Comparison of ENCODE assay signal across 10 cellular contexts in the genomic region with DNA sequence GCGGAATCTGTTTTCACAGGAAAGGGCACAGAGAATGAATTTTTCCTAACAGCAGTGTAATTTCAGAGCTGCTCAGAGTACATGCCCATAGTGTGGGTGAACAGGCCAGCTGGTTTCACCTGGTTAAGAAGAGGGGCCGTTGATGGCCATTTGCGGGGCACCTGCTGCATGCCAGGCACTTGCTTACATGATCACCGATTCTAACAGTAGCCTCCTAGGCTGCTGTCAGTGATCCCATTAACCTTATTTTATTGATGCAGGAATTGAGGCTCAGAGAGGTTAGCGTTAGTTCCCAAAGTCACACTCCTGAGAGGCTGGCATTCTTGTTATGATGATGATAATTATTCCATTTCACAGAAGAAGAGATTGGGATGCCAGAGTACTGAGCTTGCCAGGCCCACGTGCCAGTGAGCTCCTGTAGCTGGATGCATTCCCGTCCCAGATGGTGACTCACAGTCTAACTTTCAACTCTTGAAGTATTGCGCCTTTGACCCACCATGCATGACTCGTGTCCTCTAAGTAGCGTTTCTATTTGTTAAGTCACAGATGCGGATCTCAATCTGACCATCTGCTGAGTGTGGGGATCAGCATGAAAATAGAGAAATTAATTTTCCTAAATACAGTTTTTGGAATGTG.
DNase-seq lines count a peak whose midpoint lies in the region; ATAC-seq and TF ChIP-seq lines count a peak whose summit lies in the region.
"Had no signal": no experiment of that assay in that cellular context is flagged by ENCODE, and none has a peak within 500 bp of the region (broad histone marks: within the 10 kb centered on the region; RNA-seq: fewer than 3 reads in every experiment).

No MANE protein-coding gene starts in this region.

- no peaks in the 10 kb centered on the region for H3K9me3 Mint-ChIP-seq in activated CD8-positive, alpha-beta T cell treated with anti-CD3 and anti-CD28 coated beads, Interleukin-2, amount 10 ng/mL, durations not matched to agents 7 days and 5 days (ENCODE audit: insufficient read depth)

- no peak overlapping the region for H3K9ac ChIP-seq in SK-N-SH

- H3K4me1 Mint-ChIP-seq in activated CD8-positive, alpha-beta T cell treated with anti-CD3 and anti-CD28 coated beads, Interleukin-2, amount 10 ng/mL, durations not matched to agents 7 days and 5 days (ENCODE audit: low read depth): no peaks in the 10 kb centered on the region

- H3K36me3 Mint-ChIP-seq in activated CD8-positive, alpha-beta T cell treated with anti-CD3 and anti-CD28 coated beads, Interleukin-2, amount 10 ng/mL, durations not matched to agents 7 days and 5 days (ENCODE audit: low read depth): no peaks in the 10 kb centered on the region

- no peaks in the 10 kb centered on the region for H3K79me2 ChIP-seq in SK-N-SH (ENCODE audit: insufficient read depth)

- no peaks in the 10 kb centered on the region for H3K9me2 ChIP-seq in SK-N-SH

- DNase-seq in GM04503 (ENCODE audit: low read depth) (peak; percentile 78), SK-N-SH (no peak), globus pallidus (ENCODE audit: low spot score) (peak; percentile 52), sciatic nerve (ENCODE audit: low spot score) (no peak), NCI-H1930 (lab: John Stamatoyannopoulos, UW) (no peak), H7 (no peak), NCI-H1092 treated with DMSO at 0.1 percent for 48 hours (lab: John Stamatoyannopoulos, UW) (no peak)
- no peak for DNase-seq in activated CD8-positive, alpha-beta T cell treated with anti-CD3 and anti-CD28 coated beads, Interleukin-2, amount 10 ng/mL, durations not matched to agents 7 days and 5 days
- DNase-seq: activated T-cell treated with anti-CD3 and anti-CD28 coated beads for 4 hours; stimulated activated CD4-positive, alpha-beta T cell treated with anti-CD3 and anti-CD28 coated beads, Interleukin-4, amount 100 ng/mL, for 4 hours had no signal

- H3F3A ChIP-seq in SK-N-SH (replicated peaks; ENCODE audit: insufficient read depth): peaks cover 5% of the 10 kb centered on the region

- POLR2A ChIA-PET in SK-N-SH (lab: Yijun Ruan, JAX): no interaction called here
- POLR2A ChIA-PET in activated CD8-positive, alpha-beta T cell treated with anti-CD3 and anti-CD28 coated beads, Interleukin-2, amount 10 ng/mL, durations not matched to agents 7 days and 5 days (lab: Charles Lee): no interaction called here

- no peak overlapping the region for H3K27ac ChIP-seq in SK-N-SH (ENCODE audit: low read depth in 2 of 2, low read length in 1 of 2)

- CTCF ChIA-PET in SK-N-SH (lab: Yijun Ruan, JAX): interaction anchor here (1.1 kb wide), 1 partner anchor 62 kb away, joined by 3 read pairs; no protein-coding TSS in a partner anchor
- CTCF ChIA-PET in activated CD8-positive, alpha-beta T cell treated with anti-CD3 and anti-CD28 coated beads, Interleukin-2, amount 10 ng/mL, durations not matched to agents 7 days and 5 days (lab: Charles Lee): no interaction called here

- H3K36me3 ChIP-seq in SK-N-SH (replicated peaks in 1 of 2; ENCODE audit: control insufficient read depth in 1 of 2, insufficient read depth in 2 of 2, low read length in 1 of 2): no peaks in the 10 kb centered on the region
- no peaks in the 10 kb centered on the region for H3K36me3 ChIP-seq in H7 (replicated peaks; ENCODE audit: control insufficient read depth, insufficient read depth, low read length)

- H3K4me3 ChIP-seq in SK-N-SH (ENCODE audit: low read depth in 2 of 2, low read length in 1 of 2): no peak overlapping the region
- H3K4me3 ChIP-seq in H7 (ENCODE audit: insufficient read depth, low read depth, low read length): no peak overlapping the region

- ATAC-seq in sciatic nerve: peak; percentile 49
- ATAC-seq in activated CD8-positive, alpha-beta T cell treated with anti-CD3 and anti-CD28 coated beads, Interleukin-2, amount 10 ng/mL, durations not matched to agents 7 days and 5 days: no peak

- 0 out of 2 replicates have a peak, but pooled peaks cover 5% of the 10 kb centered on the region for H4K20me1 ChIP-seq in SK-N-SH (ENCODE audit: insufficient read depth)

- H3K4me2 ChIP-seq in SK-N-SH: no peak overlapping the region

- no peak overlapping the region for H2AFZ ChIP-seq in SK-N-SH (ENCODE audit: low read depth)

- 46% methylated on average over 11 of the region's 11 CpGs for WGBS in SK-N-SH (ENCODE audit: low lambda C conversion rate)

- H3K27me3 Mint-ChIP-seq in activated CD8-positive, alpha-beta T cell treated with anti-CD3 and anti-CD28 coated beads, Interleukin-2, amount 10 ng/mL, durations not matched to agents 7 days and 5 days (ENCODE audit: low read depth): no peaks in the 10 kb centered on the region

- no peaks in the 10 kb centered on the region for H3K9me3 ChIP-seq in SK-N-SH

- H3K4me3 Mint-ChIP-seq in activated CD8-positive, alpha-beta T cell treated with anti-CD3 and anti-CD28 coated beads, Interleukin-2, amount 10 ng/mL, durations not matched to agents 7 days and 5 days: no peak overlapping the region

- H3K27ac Mint-ChIP-seq in activated CD8-positive, alpha-beta T cell treated with anti-CD3 and anti-CD28 coated beads, Interleukin-2, amount 10 ng/mL, durations not matched to agents 7 days and 5 days: no peak overlapping the region

- peak in 1 of 2 experiments; percentile 47; a peak in 1 of 4 replicates for TF ChIP-seq EP300 in SK-N-SH (IDR thresholded peaks at IDR 0.05; ENCODE audit: borderline replicate concordance in 1 of 2, low read depth in 1 of 2, low read length in 1 of 2)

- H3K27me3 ChIP-seq in SK-N-SH (ENCODE audit: insufficient read depth) (no peaks in the 10 kb centered on the region), H7 (ENCODE audit: control insufficient read depth, insufficient read depth, low read length) (no peaks in the 10 kb centered on the region)

- no peak for TF ChIP-seq CTCF in SK-N-SH (IDR thresholded peaks at IDR 0.05)

- TF ChIP-seq RAD21 in SK-N-SH (IDR thresholded peaks at IDR 0.05; ENCODE audit: low read length): no peak

- peaks cover 4 to 6% of the 10 kb centered on the region in 2 experiments; a peak in 1 of 4 replicates for H3K4me1 ChIP-seq in SK-N-SH (ENCODE audit: control insufficient read depth in 1 of 2, insufficient read depth in 2 of 2, low read depth in 1 of 2, low read length in 1 of 2)

- intact Hi-C loops in sciatic nerve (cut with DNase I): no loop called here

TF ChIP-seq in SK-N-SH, 30 proteins besides CTCF, POLR2A, EP300 and RAD21 (continues in another document):
- TF ChIP-seq RXRA (IDR thresholded peaks at IDR 0.05; ENCODE audit: borderline replicate concordance, low read depth): no peak; the same call in 1 of the 2 replicates
- TF ChIP-seq FOXM1 (IDR thresholded peaks at IDR 0.05; ENCODE audit: low read depth): no peak
- TF ChIP-seq NFIC (IDR thresholded peaks at IDR 0.05; ENCODE audit: borderline replicate concordance): peak; percentile 81
- 0 out of 2 replicates have a peak, but pooled peaks have one; percentile 14 for TF ChIP-seq ELF1 (IDR thresholded peaks at IDR 0.05)
- TF ChIP-seq FOXJ3 (CRISPR knock-in tag; IDR thresholded peaks at IDR 0.05): no peak
- TF ChIP-seq, protein P1, sequence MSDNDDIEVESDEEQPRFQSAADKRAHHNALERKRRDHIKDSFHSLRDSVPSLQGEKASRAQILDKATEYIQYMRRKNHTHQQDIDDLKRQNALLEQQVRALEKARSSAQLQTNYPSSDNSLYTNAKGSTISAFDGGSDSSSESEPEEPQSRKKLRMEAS (IDR thresholded peaks at IDR 0.05; ENCODE audit: low read depth): peak; percentile 86
- TF ChIP-seq TCF12 (IDR thresholded peaks at IDR 0.05): peak; percentile 87
- TF ChIP-seq NRF1 (IDR thresholded peaks at IDR 0.05; ENCODE audit: low read depth, low read length): no peak
- TF ChIP-seq, protein P2, sequence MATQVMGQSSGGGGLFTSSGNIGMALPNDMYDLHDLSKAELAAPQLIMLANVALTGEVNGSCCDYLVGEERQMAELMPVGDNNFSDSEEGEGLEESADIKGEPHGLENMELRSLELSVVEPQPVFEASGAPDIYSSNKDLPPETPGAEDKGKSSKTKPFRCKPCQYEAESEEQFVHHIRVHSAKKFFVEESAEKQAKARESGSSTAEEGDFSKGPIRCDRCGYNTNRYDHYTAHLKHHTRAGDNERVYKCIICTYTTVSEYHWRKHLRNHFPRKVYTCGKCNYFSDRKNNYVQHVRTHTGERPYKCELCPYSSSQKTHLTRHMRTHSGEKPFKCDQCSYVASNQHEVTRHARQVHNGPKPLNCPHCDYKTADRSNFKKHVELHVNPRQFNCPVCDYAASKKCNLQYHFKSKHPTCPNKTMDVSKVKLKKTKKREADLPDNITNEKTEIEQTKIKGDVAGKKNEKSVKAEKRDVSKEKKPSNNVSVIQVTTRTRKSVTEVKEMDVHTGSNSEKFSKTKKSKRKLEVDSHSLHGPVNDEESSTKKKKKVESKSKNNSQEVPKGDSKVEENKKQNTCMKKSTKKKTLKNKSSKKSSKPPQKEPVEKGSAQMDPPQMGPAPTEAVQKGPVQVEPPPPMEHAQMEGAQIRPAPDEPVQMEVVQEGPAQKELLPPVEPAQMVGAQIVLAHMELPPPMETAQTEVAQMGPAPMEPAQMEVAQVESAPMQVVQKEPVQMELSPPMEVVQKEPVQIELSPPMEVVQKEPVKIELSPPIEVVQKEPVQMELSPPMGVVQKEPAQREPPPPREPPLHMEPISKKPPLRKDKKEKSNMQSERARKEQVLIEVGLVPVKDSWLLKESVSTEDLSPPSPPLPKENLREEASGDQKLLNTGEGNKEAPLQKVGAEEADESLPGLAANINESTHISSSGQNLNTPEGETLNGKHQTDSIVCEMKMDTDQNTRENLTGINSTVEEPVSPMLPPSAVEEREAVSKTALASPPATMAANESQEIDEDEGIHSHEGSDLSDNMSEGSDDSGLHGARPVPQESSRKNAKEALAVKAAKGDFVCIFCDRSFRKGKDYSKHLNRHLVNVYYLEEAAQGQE (IDR thresholded peaks at IDR 0.05; ENCODE audit: low read depth, low read length): no peak
- peak; percentile 49; the same call in 1 of the 2 replicates for TF ChIP-seq SIN3A (IDR thresholded peaks at IDR 0.05; ENCODE audit: borderline replicate concordance, low read depth, low read length)
- TF ChIP-seq FOSL2 (IDR thresholded peaks at IDR 0.05; ENCODE audit: borderline replicate concordance, low read depth): peak; percentile 85; the same call in 1 of the 2 replicates
- 0 out of 2 replicates have a peak, but pooled peaks have one; percentile 16 for TF ChIP-seq TEAD4 (IDR thresholded peaks at IDR 0.05; ENCODE audit: borderline replicate concordance, insufficient read depth)
- TF ChIP-seq, protein P3, sequence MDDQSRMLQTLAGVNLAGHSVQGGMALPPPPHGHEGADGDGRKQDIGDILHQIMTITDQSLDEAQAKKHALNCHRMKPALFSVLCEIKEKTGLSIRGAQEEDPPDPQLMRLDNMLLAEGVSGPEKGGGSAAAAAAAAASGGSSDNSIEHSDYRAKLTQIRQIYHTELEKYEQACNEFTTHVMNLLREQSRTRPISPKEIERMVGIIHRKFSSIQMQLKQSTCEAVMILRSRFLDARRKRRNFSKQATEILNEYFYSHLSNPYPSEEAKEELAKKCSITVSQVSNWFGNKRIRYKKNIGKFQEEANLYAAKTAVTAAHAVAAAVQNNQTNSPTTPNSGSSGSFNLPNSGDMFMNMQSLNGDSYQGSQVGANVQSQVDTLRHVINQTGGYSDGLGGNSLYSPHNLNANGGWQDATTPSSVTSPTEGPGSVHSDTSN (IDR thresholded peaks at IDR 0.05): peak; percentile 60
- no peak for TF ChIP-seq YY1 (IDR thresholded peaks at IDR 0.05; ENCODE audit: low read depth)

Comparison
In these comparisons a context has a peak if more than half of its experiments do, and no peak if none do; other contexts are left out.
1. DNase-seq: peak in GM04503 (single experiment) and globus pallidus (single experiment); none in SK-N-SH (single experiment), sciatic nerve (single experiment), NCI-H1930 (0 of 2), activated CD8-positive, alpha-beta T cell treated with anti-CD3 and anti-CD28 coated beads, Interleukin-2, amount 10 ng/mL, durations not matched to agents 7 days and 5 days (single experiment), H7 (single experiment) and NCI-H1092 treated with DMSO at 0.1 percent for 48 hours (single experiment).